ENCODE assay signal across 9 cellular contexts in genomic region chr2:12819098-12819465, GRCh38.
A peak's percentile ranks its signal among the peaks of the same experiment; 100 is the strongest.
DNase-seq lines count a peak whose midpoint lies in the region; ATAC-seq and TF ChIP-seq lines count a peak whose summit lies in the region.
"Had no signal": no experiment of that assay in that cellular context is flagged by ENCODE, and none has a peak within 500 bp of the region (broad histone marks: within the 10 kb centered on the region; RNA-seq: fewer than 3 reads in every experiment).

No MANE protein-coding gene starts in this region.

- no peak for TF ChIP-seq CTCF in esophagus muscularis mucosa (IDR thresholded peaks at IDR 0.05)
- no peak for TF ChIP-seq CTCF in WERI-Rb-1 (IDR thresholded peaks at IDR 0.05; ENCODE audit: low read depth, low read length)

- no peaks in the 10 kb centered on the region for H3K27me3 ChIP-seq in esophagus muscularis mucosa
- no peaks in the 10 kb centered on the region for H3K27me3 ChIP-seq in WERI-Rb-1 (ENCODE audit: insufficient read depth, low read depth, severe bottlenecking)

- CTCF ChIA-PET in activated naive CD4-positive, alpha-beta T cell treated with anti-CD3 and anti-CD28 coated beads, Interleukin-2, amount 10 ng/mL, durations not matched to agents 7 days and 5 days (lab: Charles Lee), result no interaction called here

- H3K4me3 ChIP-seq in esophagus muscularis mucosa (no peak overlapping the region), WERI-Rb-1 (ENCODE audit: low read depth, low read length) (no peak overlapping the region)

- H3K27ac ChIP-seq in esophagus muscularis mucosa (replicated peaks in 1 of 4), result peak overlapping the region; percentile 66 to 81 (median 74)
- H3K27ac ChIP-seq in WERI-Rb-1, result no peak overlapping the region

- peaks cover 28% of the 10 kb centered on the region for H3K27me3 Mint-ChIP-seq in activated naive CD4-positive, alpha-beta T cell treated with anti-CD3 and anti-CD28 coated beads, Interleukin-2, amount 10 ng/mL, durations not matched to agents 7 days and 5 days

- no peak for ATAC-seq in GM21717 (IDR thresholded peaks at IDR 0.05; ENCODE audit: unreplicated experiment)

- intact Hi-C loops in esophagus muscularis mucosa (cut with DNase I), result loop anchor here (5.0 kb wide), 1 partner anchor 103 kb away; no protein-coding TSS in a partner anchor

- H3K9me3 Mint-ChIP-seq in activated naive CD4-positive, alpha-beta T cell treated with anti-CD3 and anti-CD28 coated beads, Interleukin-2, amount 10 ng/mL, durations not matched to agents 7 days and 5 days, result peaks cover 6% of the 10 kb centered on the region

- H3K36me3 ChIP-seq in esophagus muscularis mucosa, result no peaks in the 10 kb centered on the region
- H3K36me3 ChIP-seq in WERI-Rb-1, result no peaks in the 10 kb centered on the region

- DNase-seq in AG20443 (ENCODE audit: low spot score) (peak; percentile 87), esophagus muscularis mucosa (ENCODE audit: extremely low spot score) (peak; percentile 94), non-pigmented ciliary epithelial cell (ENCODE audit: low read depth) (peak; percentile 98), iPS-NIHi7 (ENCODE audit: extremely low spot score) (no peak), WERI-Rb-1 (no peak)
- DNase-seq in activated naive CD4-positive, alpha-beta T cell treated with anti-CD3 and anti-CD28 coated beads, Interleukin-2, amount 10 ng/mL, durations not matched to agents 7 days and 5 days, result no peak
- DNase-seq: stimulated activated CD4-positive, alpha-beta T cell treated with anti-CD3 and anti-CD28 coated beads, Interleukin-4, amount 100 ng/mL, for 24 hours had no signal

- no peaks in the 10 kb centered on the region for H3K9me3 ChIP-seq in esophagus muscularis mucosa
- H3K9me3 ChIP-seq in WERI-Rb-1 (ENCODE audit: severe bottlenecking), result no peaks in the 10 kb centered on the region

- H3K4me1 Mint-ChIP-seq in activated naive CD4-positive, alpha-beta T cell treated with anti-CD3 and anti-CD28 coated beads, Interleukin-2, amount 10 ng/mL, durations not matched to agents 7 days and 5 days, result peaks cover 35% of the 10 kb centered on the region

- H3K4me1 ChIP-seq in esophagus muscularis mucosa, result peaks cover 25 to 49% (median 31%) of the 10 kb centered on the region in 4 donors

- TF ChIP-seq EP300 in esophagus muscularis mucosa (IDR thresholded peaks at IDR 0.05), result peak; percentile 62

- H3K36me3 Mint-ChIP-seq in activated naive CD4-positive, alpha-beta T cell treated with anti-CD3 and anti-CD28 coated beads, Interleukin-2, amount 10 ng/mL, durations not matched to agents 7 days and 5 days, result no peaks in the 10 kb centered on the region

- no peak overlapping the region for H3K4me3 Mint-ChIP-seq in activated naive CD4-positive, alpha-beta T cell treated with anti-CD3 and anti-CD28 coated beads, Interleukin-2, amount 10 ng/mL, durations not matched to agents 7 days and 5 days

- TF ChIP-seq POLR2A in esophagus muscularis mucosa (IDR thresholded peaks at IDR 0.05; ENCODE audit: low read depth), result no peak

- WGBS in esophagus muscularis mucosa, result 7% methylated on average over 3 of the region's 3 CpGs

- no peak overlapping the region for H3K27ac Mint-ChIP-seq in activated naive CD4-positive, alpha-beta T cell treated with anti-CD3 and anti-CD28 coated beads, Interleukin-2, amount 10 ng/mL, durations not matched to agents 7 days and 5 days

TF ChIP-seq in PFSK-1, 5 proteins besides CTCF, POLR2A, EP300 and RAD21:
- TF ChIP-seq FOXP2 (optimal IDR thresholded peaks at IDR 0.05; ENCODE audit: borderline replicate concordance, extremely low read depth, extremely low read length, insufficient read depth) (peak; percentile 76), TAF1 (IDR thresholded peaks at IDR 0.05; ENCODE audit: borderline replicate concordance, insufficient read depth, low read length) (peak; percentile 58; the same call in 1 of the 2 replicates), POLR2AphosphoS5 (IDR thresholded peaks at IDR 0.05; ENCODE audit: low read depth, low read length) (peak; percentile 48; the same call in 1 of the 2 replicates), SIN3A (IDR thresholded peaks at IDR 0.05; ENCODE audit: borderline replicate concordance, insufficient read depth, low read length) (peak; percentile 79; the same call in 1 of the 2 replicates), REST (IDR thresholded peaks at IDR 0.05; ENCODE audit: insufficient read depth in 1 of 2, low read depth in 2 of 2, low read length in 2 of 2) (peak in 1 of 2 experiments; percentile 82; a peak in 2 of 4 replicates)

Comparison
In these comparisons a context has a peak if more than half of its experiments do, and no peak if none do; other contexts are left out.
1. DNase-seq: peak in AG20443 (single experiment), esophagus muscularis mucosa (single experiment) and non-pigmented ciliary epithelial cell (single experiment); none in activated naive CD4-positive, alpha-beta T cell treated with anti-CD3 and anti-CD28 coated beads, Interleukin-2, amount 10 ng/mL, durations not matched to agents 7 days and 5 days (single experiment), iPS-NIHi7 (single experiment) and WERI-Rb-1 (single experiment).